ENCODE assay signal across 1 cellular context in the genomic region with DNA sequence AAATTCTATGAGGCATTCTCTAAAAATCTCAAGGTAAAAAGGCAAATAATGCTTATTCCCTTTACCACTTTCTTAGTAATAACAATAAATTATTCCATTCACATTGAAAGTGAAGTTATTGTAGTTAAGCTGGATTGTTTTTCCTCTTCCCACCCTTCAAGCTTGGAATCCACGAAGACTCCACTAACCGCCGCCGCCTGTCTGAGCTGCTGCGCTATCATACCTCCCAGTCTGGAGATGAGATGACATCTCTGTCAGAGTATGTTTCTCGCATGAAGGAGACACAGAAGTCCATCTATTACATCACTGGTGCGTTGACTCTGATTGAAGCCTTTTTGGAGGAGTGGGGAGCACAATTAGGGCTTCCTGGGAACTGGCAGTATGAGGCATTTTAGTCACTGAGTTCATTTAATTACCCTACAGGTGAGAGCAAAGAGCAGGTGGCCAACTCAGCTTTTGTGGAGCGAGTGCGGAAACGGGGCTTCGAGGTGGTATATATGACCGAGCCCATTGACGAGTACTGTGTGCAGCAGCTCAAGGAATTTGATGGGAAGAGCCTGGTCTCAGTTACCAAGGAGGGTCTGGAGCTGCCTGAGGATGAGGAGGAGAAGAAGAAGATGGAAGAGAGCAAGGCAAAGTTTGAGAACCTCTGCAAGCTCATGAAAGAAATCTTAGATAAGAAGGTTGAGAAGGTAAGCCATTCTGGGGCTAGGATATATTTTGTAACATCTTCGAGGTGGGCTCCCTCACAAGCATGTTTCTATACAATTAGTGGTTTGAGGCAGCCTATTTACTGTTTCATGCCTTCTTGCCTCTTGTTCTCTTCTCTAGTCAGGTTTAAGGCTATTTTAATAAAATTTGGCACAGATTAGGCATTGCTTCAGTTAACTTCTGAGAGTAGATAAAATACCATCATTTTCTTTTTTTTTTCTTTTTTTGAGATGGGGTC.
TF ChIP-seq lines count a peak whose summit lies in the region.

No MANE protein-coding gene starts in this region.

TF ChIP-seq in GM12878, 131 proteins besides CTCF, POLR2A, EP300 and RAD21:
- TF ChIP-seq, protein P1, sequence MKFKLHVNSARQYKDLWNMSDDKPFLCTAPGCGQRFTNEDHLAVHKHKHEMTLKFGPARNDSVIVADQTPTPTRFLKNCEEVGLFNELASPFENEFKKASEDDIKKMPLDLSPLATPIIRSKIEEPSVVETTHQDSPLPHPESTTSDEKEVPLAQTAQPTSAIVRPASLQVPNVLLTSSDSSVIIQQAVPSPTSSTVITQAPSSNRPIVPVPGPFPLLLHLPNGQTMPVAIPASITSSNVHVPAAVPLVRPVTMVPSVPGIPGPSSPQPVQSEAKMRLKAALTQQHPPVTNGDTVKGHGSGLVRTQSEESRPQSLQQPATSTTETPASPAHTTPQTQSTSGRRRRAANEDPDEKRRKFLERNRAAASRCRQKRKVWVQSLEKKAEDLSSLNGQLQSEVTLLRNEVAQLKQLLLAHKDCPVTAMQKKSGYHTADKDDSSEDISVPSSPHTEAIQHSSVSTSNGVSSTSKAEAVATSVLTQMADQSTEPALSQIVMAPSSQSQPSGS (IDR thresholded peaks at IDR 0.05; ENCODE audit: low read length) = 0 out of 2 replicates have a peak, but pooled peaks have one; percentile 11
- TF ChIP-seq ZBED1 (IDR thresholded peaks at IDR 0.05; ENCODE audit: borderline replicate concordance) (0 out of 2 replicates have a peak, but pooled peaks have one; percentile 21), POLR2AphosphoS5 (IDR thresholded peaks at IDR 0.05; ENCODE audit: low read length) (peak; percentile 43; the same call in 1 of the 2 replicates), POLR2AphosphoS2 (IDR thresholded peaks at IDR 0.05; ENCODE audit: low read depth, low read length) (peak; percentile 32; the same call in 1 of the 2 replicates), CHD2 (IDR thresholded peaks at IDR 0.05; ENCODE audit: borderline replicate concordance, low read depth, low read length) (no peak)
- TF ChIP-seq, protein P2, sequence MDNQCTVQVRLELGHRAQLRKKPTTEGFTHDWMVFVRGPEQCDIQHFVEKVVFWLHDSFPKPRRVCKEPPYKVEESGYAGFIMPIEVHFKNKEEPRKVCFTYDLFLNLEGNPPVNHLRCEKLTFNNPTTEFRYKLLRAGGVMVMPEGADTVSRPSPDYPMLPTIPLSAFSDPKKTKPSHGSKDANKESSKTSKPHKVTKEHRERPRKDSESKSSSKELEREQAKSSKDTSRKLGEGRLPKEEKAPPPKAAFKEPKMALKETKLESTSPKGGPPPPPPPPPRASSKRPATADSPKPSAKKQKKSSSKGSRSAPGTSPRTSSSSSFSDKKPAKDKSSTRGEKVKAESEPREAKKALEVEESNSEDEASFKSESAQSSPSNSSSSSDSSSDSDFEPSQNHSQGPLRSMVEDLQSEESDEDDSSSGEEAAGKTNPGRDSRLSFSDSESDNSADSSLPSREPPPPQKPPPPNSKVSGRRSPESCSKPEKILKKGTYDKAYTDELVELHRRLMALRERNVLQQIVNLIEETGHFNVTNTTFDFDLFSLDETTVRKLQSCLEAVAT (IDR thresholded peaks at IDR 0.05) = no peak
